ENCODE assay signal across 9 cellular contexts in genomic region chr4:26985836-26986235, GRCh38.
DNase-seq lines count a peak whose midpoint lies in the region; ATAC-seq and TF ChIP-seq lines count a peak whose summit lies in the region.
"Had no signal": no experiment of that assay in that cellular context is flagged by ENCODE, and none has a peak within 500 bp of the region (broad histone marks: within the 10 kb centered on the region; RNA-seq: fewer than 3 reads in every experiment).

No MANE protein-coding gene starts in this region.

- CTCF ChIA-PET in activated CD4-positive, alpha-beta T cell treated with anti-CD3 and anti-CD28 coated beads, Interleukin-2, amount 10 ng/mL, durations not matched to agents 7 days and 5 days (lab: Charles Lee): no interaction called here

- ATAC-seq in CD4-positive, CD25-positive, alpha-beta regulatory T cell (ENCODE audit: low read depth in 2 of 2): peak; percentile 88 to 92
- ATAC-seq in GM19324 (IDR thresholded peaks at IDR 0.05; ENCODE audit: low FRiP score, unreplicated experiment): peak; percentile 81
- peak; percentile 94 for ATAC-seq in HG03139 (IDR thresholded peaks at IDR 0.05; ENCODE audit: unreplicated experiment)
- no peak for ATAC-seq in body of pancreas

- peaks cover 4% of the 10 kb centered on the region for H3K36me3 ChIP-seq in CD4-positive, CD25-positive, alpha-beta regulatory T cell (ENCODE audit: control insufficient read depth, insufficient read depth, low read length)
- H3K36me3 ChIP-seq in body of pancreas (replicated peaks in 1 of 2; ENCODE audit: insufficient read depth in 1 of 2, low read depth in 2 of 2): no peaks in the 10 kb centered on the region
- H3K36me3 ChIP-seq: right lobe of liver had no signal

- no peak overlapping the region for H3K27ac ChIP-seq in CD4-positive, CD25-positive, alpha-beta regulatory T cell (ENCODE audit: insufficient read depth, low read length, poor library complexity, severe bottlenecking)
- no peak overlapping the region for H3K27ac ChIP-seq in body of pancreas
- H3K27ac ChIP-seq: right lobe of liver had no signal

- intact Hi-C loops in body of pancreas (cut with DNase I): no loop called here
- intact Hi-C loops in head of caudate nucleus (cut with DNase I): no loop called here

- TF ChIP-seq CTCF in body of pancreas (IDR thresholded peaks at IDR 0.05): no peak

- H3K9me3 Mint-ChIP-seq in CD4-positive, CD25-positive, alpha-beta regulatory T cell: no peaks in the 10 kb centered on the region
- H3K9me3 Mint-ChIP-seq in activated CD4-positive, alpha-beta T cell treated with anti-CD3 and anti-CD28 coated beads, Interleukin-2, amount 10 ng/mL, durations not matched to agents 7 days and 5 days: peaks cover 7% of the 10 kb centered on the region

- H3K4me3 Mint-ChIP-seq in CD4-positive, CD25-positive, alpha-beta regulatory T cell: peak overlapping the region in 3 of 4 donors; percentile 11 to 57 (median 33)
- peak overlapping the region; percentile 36 for H3K4me3 Mint-ChIP-seq in activated CD4-positive, alpha-beta T cell treated with anti-CD3 and anti-CD28 coated beads, Interleukin-2, amount 10 ng/mL, durations not matched to agents 7 days and 5 days

- peaks cover 35 to 58% (median 39%) of the 10 kb centered on the region in 4 donors for H3K4me1 Mint-ChIP-seq in CD4-positive, CD25-positive, alpha-beta regulatory T cell
- H3K4me1 Mint-ChIP-seq in activated CD4-positive, alpha-beta T cell treated with anti-CD3 and anti-CD28 coated beads, Interleukin-2, amount 10 ng/mL, durations not matched to agents 7 days and 5 days: peaks cover 33% of the 10 kb centered on the region

- H3K27me3 ChIP-seq in CD4-positive, CD25-positive, alpha-beta regulatory T cell (ENCODE audit: control insufficient read depth, insufficient read depth, low read length): no peaks in the 10 kb centered on the region
- no peaks in the 10 kb centered on the region for H3K27me3 ChIP-seq in body of pancreas
- H3K27me3 ChIP-seq: right lobe of liver had no signal

- no peak for TF ChIP-seq POLR2A in body of pancreas (IDR thresholded peaks at IDR 0.05)

- H3K4me3 ChIP-seq in CD4-positive, CD25-positive, alpha-beta regulatory T cell (ENCODE audit: low read depth, low read length): peak overlapping the region; percentile 71
- H3K4me3 ChIP-seq in body of pancreas: no peak overlapping the region
- H3K4me3 ChIP-seq: right lobe of liver had no signal

- POLR2A ChIA-PET in activated CD4-positive, alpha-beta T cell treated with anti-CD3 and anti-CD28 coated beads, Interleukin-2, amount 10 ng/mL, durations not matched to agents 7 days and 5 days (lab: Charles Lee): no interaction called here

- no peaks in the 10 kb centered on the region for H3K9me3 ChIP-seq in CD4-positive, CD25-positive, alpha-beta regulatory T cell (ENCODE audit: control insufficient read depth in 2 of 2, low read length in 2 of 2)
- no peaks in the 10 kb centered on the region for H3K9me3 ChIP-seq in body of pancreas
- H3K9me3 ChIP-seq: right lobe of liver had no signal

- peak overlapping the region in 1 of 3 donors; percentile 9 for H3K27ac Mint-ChIP-seq in CD4-positive, CD25-positive, alpha-beta regulatory T cell
- H3K27ac Mint-ChIP-seq in activated CD4-positive, alpha-beta T cell treated with anti-CD3 and anti-CD28 coated beads, Interleukin-2, amount 10 ng/mL, durations not matched to agents 7 days and 5 days: peak overlapping the region; percentile 15

- 16 to 39% methylated on average over 3 of the region's 3 CpGs for WGBS in body of pancreas, 2 donors

- DNase-seq in CD4-positive, CD25-positive, alpha-beta regulatory T cell: peak; percentile 4 to 87 (median 50)
- DNase-seq in activated CD4-positive, alpha-beta T cell treated with anti-CD3 and anti-CD28 coated beads, Interleukin-2, amount 10 ng/mL, durations not matched to agents 7 days and 5 days: peak; percentile 71
- DNase-seq in body of pancreas (no peak), NOMO-1 (lab: John Stamatoyannopoulos, UW; ENCODE audit: unreplicated experiment in 2 of 2) (no peak), GM03348 (ENCODE audit: low spot score) (no peak), head of caudate nucleus (no peak)
- DNase-seq: right lobe of liver had no signal

- no peaks in the 10 kb centered on the region for H3K27me3 Mint-ChIP-seq in CD4-positive, CD25-positive, alpha-beta regulatory T cell
- H3K27me3 Mint-ChIP-seq in activated CD4-positive, alpha-beta T cell treated with anti-CD3 and anti-CD28 coated beads, Interleukin-2, amount 10 ng/mL, durations not matched to agents 7 days and 5 days: no peaks in the 10 kb centered on the region

- H3K36me3 Mint-ChIP-seq in CD4-positive, CD25-positive, alpha-beta regulatory T cell: peaks cover 14% of the 10 kb centered on the region
- peaks cover 28% of the 10 kb centered on the region for H3K36me3 Mint-ChIP-seq in activated CD4-positive, alpha-beta T cell treated with anti-CD3 and anti-CD28 coated beads, Interleukin-2, amount 10 ng/mL, durations not matched to agents 7 days and 5 days (ENCODE audit: low read depth)

- peaks cover 29% of the 10 kb centered on the region for H3K4me1 ChIP-seq in CD4-positive, CD25-positive, alpha-beta regulatory T cell (ENCODE audit: control insufficient read depth, insufficient read depth, low read length, poor library complexity, severe bottlenecking)
- peaks cover 16% of the 10 kb centered on the region for H3K4me1 ChIP-seq in body of pancreas
- H3K4me1 ChIP-seq: right lobe of liver had no signal

Comparison
In these comparisons a context has a peak if more than half of its experiments do, and no peak if none do; other contexts are left out.
1. DNase-seq: peak in CD4-positive, CD25-positive, alpha-beta regulatory T cell (3 of 3) and activated CD4-positive, alpha-beta T cell treated with anti-CD3 and anti-CD28 coated beads, Interleukin-2, amount 10 ng/mL, durations not matched to agents 7 days and 5 days (single experiment); none in body of pancreas (0 of 4), NOMO-1 (0 of 2), GM03348 (single experiment) and head of caudate nucleus (0 of 42).